In the genomic region with DNA sequence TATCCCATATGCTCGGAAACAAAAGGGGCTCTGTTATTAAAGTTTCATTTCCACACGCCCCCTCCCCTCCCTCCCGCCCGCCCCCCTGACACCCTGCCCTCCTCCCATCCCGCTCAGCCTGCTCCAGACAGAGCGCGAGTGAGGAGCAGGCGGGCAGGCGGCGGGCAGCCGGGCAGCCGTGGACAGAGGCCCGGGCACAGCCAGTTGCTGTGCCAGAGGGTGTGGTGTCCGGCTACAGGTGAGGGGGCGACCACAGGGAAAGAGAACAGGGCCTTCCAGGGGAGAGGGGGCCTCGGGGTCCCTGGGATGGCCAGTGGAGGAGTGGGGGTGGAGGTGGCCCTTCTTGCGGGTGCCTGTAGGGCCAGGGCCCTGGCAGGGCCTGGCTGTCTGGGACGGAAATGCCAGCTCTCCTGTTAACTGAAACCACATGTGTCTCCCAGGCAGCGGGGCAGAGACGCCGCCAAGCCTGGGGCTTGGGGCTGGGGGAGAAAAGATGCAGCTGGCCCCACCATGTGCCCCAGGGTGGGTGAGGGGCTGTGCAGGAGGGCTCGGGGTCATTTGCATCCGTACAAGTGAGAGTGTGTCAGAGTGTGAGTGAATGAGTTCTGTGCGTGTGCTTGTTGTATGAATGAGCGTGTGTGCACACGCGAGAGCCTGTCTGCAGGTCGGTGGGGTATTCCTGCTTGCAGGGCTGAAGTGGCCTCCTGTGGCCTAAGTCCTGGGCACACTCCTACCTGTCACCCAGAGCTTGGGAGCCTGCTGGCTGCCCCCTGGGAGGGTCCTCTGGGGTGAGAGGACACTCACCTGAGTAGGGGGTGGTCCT, we compare ENCODE assay signal across 12 cellular contexts. TPM values are rescaled to one million over a fixed set of nuclear protein-coding genes. Genes with fewer than 3 reads are reported as not detected.
A peak's percentile ranks its signal among the peaks of the same experiment; 100 is the strongest.
DNase-seq lines count a peak whose midpoint lies in the region; ATAC-seq and TF ChIP-seq lines count a peak whose summit lies in the region.
"Had no signal": no experiment of that assay in that cellular context is flagged by ENCODE, and none has a peak within 500 bp of the region (broad histone marks: within the 10 kb centered on the region; RNA-seq: fewer than 3 reads in every experiment).

No MANE protein-coding gene starts in this region.

- H2BK120ac ChIP-seq in mesenchymal stem cell (ENCODE audit: low read depth, low read length) = no peak overlapping the region

- no peak overlapping the region for H3K18ac ChIP-seq in mesenchymal stem cell (ENCODE audit: low read depth in 1 of 2, low read length in 2 of 2)

- H3K4me1 ChIP-seq in mesenchymal stem cell (ENCODE audit: control insufficient read depth, insufficient read depth, low read depth, low read length) (peaks cover 15% of the 10 kb centered on the region), tibial artery (peaks cover 0 to 96% (median 57%) of the 10 kb centered on the region in 4 donors)

- H3K27ac ChIP-seq in mesenchymal stem cell (ENCODE audit: low read length, poor library complexity, severe bottlenecking) = no peak overlapping the region
- H3K27ac ChIP-seq in tibial artery = peak overlapping the region; percentile 86 to 100

- ATAC-seq in HG03342 (IDR thresholded peaks at IDR 0.05; ENCODE audit: unreplicated experiment) = no peak
- ATAC-seq: T-cell had no signal

- no peak overlapping the region for H3K4me3 ChIP-seq in mesenchymal stem cell (ENCODE audit: insufficient read depth in 1 of 2, low read depth in 1 of 2, low read length in 2 of 2)
- H3K4me3 ChIP-seq in tibial artery = peak overlapping the region; percentile 32 to 39

- intact Hi-C loops in tibial artery (cut with DNase I; ENCODE audit: low total_unique reads) = no loop called here

- H3K14ac ChIP-seq in mesenchymal stem cell (ENCODE audit: low read length in 2 of 2) = no peak overlapping the region

- TF ChIP-seq CTCF in tibial artery (IDR thresholded peaks at IDR 0.05) (no peak), GM10266 (IDR thresholded peaks at IDR 0.05; ENCODE audit: control insufficient read depth, insufficient read depth, low read depth, missing control alignments) (no peak)

- no peak overlapping the region for H2AK5ac ChIP-seq in mesenchymal stem cell (ENCODE audit: low read length, severe bottlenecking)

- no peak overlapping the region for H4K8ac ChIP-seq in mesenchymal stem cell (ENCODE audit: low read length)

- no peak overlapping the region for H2AFZ ChIP-seq in mesenchymal stem cell (ENCODE audit: low read depth, low read length)

- DNase-seq in NCI-H526 treated with DMSO at 0.1 percent for 48 hours (lab: John Stamatoyannopoulos, UW) (peak; percentile 5), epidermal melanocyte (ENCODE audit: insufficient read length, low spot score) (peak; percentile 74), mesenchymal stem cell (no peak), tibial artery (no peak), 8988T (no peak), GM10266 (ENCODE audit: extremely low spot score) (no peak)
- DNase-seq in activated naive CD4-positive, alpha-beta T cell treated with Interleukin-2 at 50 U/mL for 16 hours = no peak
- DNase-seq: activated CD4-positive, alpha-beta T cell treated with anti-CD3 and anti-CD28 coated beads for 1 hour; endodermal cell; NCI-H2081 treated with DMSO at 0.1 percent for 48 hours; T-cell had no signal

- no peak overlapping the region for H2BK5ac ChIP-seq in mesenchymal stem cell (ENCODE audit: low read depth, low read length, poor library complexity, severe bottlenecking)

- H3K36me3 ChIP-seq in mesenchymal stem cell (ENCODE audit: control insufficient read depth in 1 of 2, insufficient read depth in 2 of 2, low read depth in 1 of 2, low read length in 2 of 2) = no peaks in the 10 kb centered on the region
- no peaks in the 10 kb centered on the region for H3K36me3 ChIP-seq in tibial artery

- 93% methylated on average over 25 of the region's 28 CpGs for WGBS in mesenchymal stem cell

- no peak overlapping the region for H3K4ac ChIP-seq in mesenchymal stem cell (ENCODE audit: low read depth in 1 of 2, low read length in 2 of 2)

- H3K23ac ChIP-seq in mesenchymal stem cell (ENCODE audit: low read length in 2 of 2) = no peak overlapping the region

- H3K9ac ChIP-seq in mesenchymal stem cell (ENCODE audit: low read length) = no peak overlapping the region

- peak overlapping the region; percentile 18 to 38 for H2BK12ac ChIP-seq in mesenchymal stem cell (ENCODE audit: low read length in 2 of 2)

- peaks cover 0 to 32% of the 10 kb centered on the region in 2 experiments for H3K27me3 ChIP-seq in mesenchymal stem cell (ENCODE audit: control insufficient read depth in 1 of 2, insufficient read depth in 1 of 2, low read length in 2 of 2)
- H3K27me3 ChIP-seq in tibial artery = no peaks in the 10 kb centered on the region

- H4K91ac ChIP-seq in mesenchymal stem cell (ENCODE audit: low read length) = no peak overlapping the region

- H3K79me1 ChIP-seq in mesenchymal stem cell (replicated peaks; ENCODE audit: low read length, poor library complexity, severe bottlenecking) = no peaks in the 10 kb centered on the region

- no peaks in the 10 kb centered on the region for H3K9me3 ChIP-seq in mesenchymal stem cell (ENCODE audit: control insufficient read depth, low read length)
- no peaks in the 10 kb centered on the region for H3K9me3 ChIP-seq in tibial artery

- H2BK15ac ChIP-seq in mesenchymal stem cell (ENCODE audit: low read depth, poor library complexity, severe bottlenecking) = no peak overlapping the region

- no peak overlapping the region for H3K4me2 ChIP-seq in mesenchymal stem cell (ENCODE audit: low read length, poor library complexity, severe bottlenecking)

RNA-seq across cellular contexts. Expression of a gene that starts 39.3 kb away (rescaled TPM):
- 37.8 TPM for polyA plus RNA-seq in mesenchymal stem cell (2013, experiment 1 of 2)
- 39.1 TPM for polyA plus RNA-seq in mesenchymal stem cell (2013, experiment 2 of 2)

RNA-seq across cellular contexts. Expression of a gene that starts 59.9 kb away (rescaled TPM):
- polyA plus RNA-seq in mesenchymal stem cell (2013, experiment 1 of 2) = 1.6 TPM
- 1.8 TPM for polyA plus RNA-seq in mesenchymal stem cell (2013, experiment 2 of 2)

Comparison
In these comparisons a context has a peak if more than half of its experiments do, and no peak if none do; other contexts are left out.
1. DNase-seq: peak in NCI-H526 treated with DMSO at 0.1 percent for 48 hours (single experiment) and epidermal melanocyte (single experiment); none in mesenchymal stem cell (single experiment), tibial artery (0 of 2), 8988T (single experiment), GM10266 (single experiment) and activated naive CD4-positive, alpha-beta T cell treated with Interleukin-2 at 50 U/mL for 16 hours (single experiment).
2. H3K4me3 ChIP-seq: peak in tibial artery (2 of 2); none in mesenchymal stem cell (0 of 2).